ENCODE assay signal across 22 cellular contexts in the genomic region with DNA sequence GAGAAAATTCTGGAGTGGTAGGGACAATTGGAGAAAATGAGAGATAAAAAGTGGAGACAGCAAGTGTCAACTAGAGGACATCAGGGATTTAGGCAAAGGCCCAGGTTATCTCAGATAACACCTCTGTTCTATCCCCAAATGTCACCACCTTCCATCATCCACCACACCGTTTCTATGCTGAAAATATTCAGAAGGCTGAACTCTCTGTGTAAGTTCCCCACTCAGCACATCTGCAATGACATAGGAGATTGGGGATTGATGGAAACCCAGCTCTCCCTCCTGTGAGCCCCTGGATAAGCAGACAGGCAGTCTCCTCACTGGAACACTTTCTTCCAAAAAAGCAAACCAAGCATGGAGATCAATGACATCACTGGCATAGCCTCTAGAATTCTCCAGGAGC. TPM values are rescaled to one million over a fixed set of nuclear protein-coding genes. Genes with fewer than 3 reads are reported as not detected.
"Had no signal": no experiment of that assay in that cellular context is flagged by ENCODE, and none has a peak within 500 bp of the region (broad histone marks: within the 10 kb centered on the region; RNA-seq: fewer than 3 reads in every experiment).

No MANE protein-coding gene starts in this region.

- H3K4me3 ChIP-seq: K562, SJCRH30 had no signal

- H3K4me1 ChIP-seq: SJCRH30 had no signal

- H3K36me3 Mint-ChIP-seq: IgD-negative memory B cell had no signal

- H3K9me3 Mint-ChIP-seq: IgD-negative memory B cell had no signal

- H3K27ac ChIP-seq: KMS-11, SJCRH30 had no signal

- H3K4me1 Mint-ChIP-seq: IgD-negative memory B cell had no signal

- ATAC-seq: HepG2, K562, SK-N-SH treated with all-trans-retinoic acid at 6 μM for 48 hours had no signal

- H3K27ac Mint-ChIP-seq: IgD-negative memory B cell had no signal

- H3K4me3 Mint-ChIP-seq: IgD-negative memory B cell had no signal

- DNase-seq: Kasumi-1, MM.1S, NCI-H1092 treated with DMSO at 0.1 percent for 48 hours, NCI-H1436, NCI-H187, NCI-H2029, NCI-H2081 treated with DMSO at 0.1 percent for 48 hours, NCI-H2171, NCI-H226, NCI-H510A, NCI-H524 treated with DMSO at 0.1 percent for 48 hours, NCI-H774, RPMI8226, SHP77 treated with DMSO at 0.1 percent for 48 hours, SJCRH30 had no signal

- H3K9me3 ChIP-seq: SJCRH30 had no signal

- H3K27me3 ChIP-seq: SJCRH30 had no signal

- H3K36me3 ChIP-seq: SJCRH30 had no signal

RNA-seq across cellular contexts. Expression of gene OR10P1, which starts 5.6 kb away (rescaled TPM):
- total RNA-seq: HepG2, HT1080, K562, M059J, SJCRH30 had no signal
- polyA plus RNA-seq: HepG2, IgD-negative memory B cell, K562 had no signal

RNA-seq across cellular contexts. Expression of gene OR2AP1, which starts 58.8 kb away (rescaled TPM):
- total RNA-seq: HepG2, HT1080, K562, M059J, SJCRH30 had no signal
- polyA plus RNA-seq: HepG2, IgD-negative memory B cell, K562 had no signal
